Comparison of ENCODE assay signal across 8 cellular contexts in genomic region chr4:39365931-39366771, GRCh38. TPM values are rescaled to one million over a fixed set of nuclear protein-coding genes. Genes with fewer than 3 reads are reported as not detected.
DNase-seq lines count a peak whose midpoint lies in the region; ATAC-seq and TF ChIP-seq lines count a peak whose summit lies in the region.

Gene RFC1, minus strand, starts transcription at chr4:39366362. Its CDS starts 121 bp downstream, at chr4:39366241.

- H3K4me1 ChIP-seq in adipocyte (ENCODE audit: control insufficient read depth, insufficient read depth, low read length), result peaks cover 13% of the 10 kb centered on the region
- H3K4me1 ChIP-seq in heart left ventricle, result peaks cover 0 to 28% (median 15%) of the 10 kb centered on the region in 12 donors
- peaks cover 0 to 24% (median 20%) of the 10 kb centered on the region in 4 donors for H3K4me1 ChIP-seq in transverse colon

- TF ChIP-seq CTCF in heart left ventricle (IDR thresholded peaks at IDR 0.05) (no peak), transverse colon (IDR thresholded peaks at IDR 0.05) (no peak)

- DNase-seq in GM03348 (ENCODE audit: low spot score) (peak; percentile 92), NCI-H128 (lab: John Stamatoyannopoulos, UW; ENCODE audit: unreplicated experiment) (peak; percentile 41), T follicular helper cell (ENCODE audit: low read depth) (peak; percentile 92), adipocyte (ENCODE audit: low read depth) (peak; percentile 97), heart left ventricle (peak; percentile 90 to 95 (median 93)), pons (ENCODE audit: low spot score) (peak; percentile 83), transverse colon (peak; percentile 97)

- ATAC-seq in HG02588 (IDR thresholded peaks at IDR 0.05; ENCODE audit: unreplicated experiment) (peak; percentile 89), heart left ventricle (peak; percentile 65 to 97 (median 96))

- WGBS in heart left ventricle, 4 donors, result 4 to 6% (median 5%) methylated on average over 41 to 55 of the region's 55 CpGs
- 8 to 18% methylated on average over 13 to 38 of the region's 55 CpGs for WGBS in transverse colon (ENCODE audit: low coverage in 1 of 2), 2 donors

- intact Hi-C loops in heart left ventricle (cut with DNase I), result loop anchor here in 3 of 10 donors (5.0 to 10.0 kb wide), 3 partner anchors 89 to 269 kb away; partner anchors contain the start of genes LIAS (in 1 of the 3), RPL9 (in 1 of the 3), SMIM14 (in 1 of the 3) and WDR19 (in 1 of the 3)
- intact Hi-C loops in transverse colon (cut with DNase I; ENCODE audit: low total_unique reads), result no loop called here

- H3K27me3 ChIP-seq in adipocyte (replicated peaks; ENCODE audit: control insufficient read depth, insufficient read depth, low read length) (no peaks in the 10 kb centered on the region), heart left ventricle (no peaks in the 10 kb centered on the region), transverse colon (no peaks in the 10 kb centered on the region)

- no peaks in the 10 kb centered on the region for H3K9me3 ChIP-seq in adipocyte (ENCODE audit: control insufficient read depth, low read length)
- H3K9me3 ChIP-seq in heart left ventricle, result no peaks in the 10 kb centered on the region
- no peaks in the 10 kb centered on the region for H3K9me3 ChIP-seq in transverse colon

- H3K36me3 ChIP-seq in adipocyte (ENCODE audit: control insufficient read depth, insufficient read depth, low read length, severe bottlenecking) (no peaks in the 10 kb centered on the region), heart left ventricle (no peaks in the 10 kb centered on the region), transverse colon (no peaks in the 10 kb centered on the region)

- TF ChIP-seq POLR2A in heart left ventricle (IDR thresholded peaks at IDR 0.05), result no peak
- TF ChIP-seq POLR2A in transverse colon (IDR thresholded peaks at IDR 0.05), result peak; percentile 63

- H3K9ac ChIP-seq in adipocyte (ENCODE audit: low read length), result peak within 1 kb of the TSS; percentile 92

- H3K27ac ChIP-seq in heart left ventricle (peak within 1 kb of the TSS in 11 of 12 donors; percentile 32 to 89 (median 68)), transverse colon (peak within 1 kb of the TSS; percentile 88 to 94 (median 92))

- in situ Hi-C loops in transverse colon (cut with MboI; ENCODE audit: low pct_ligation_motif_present in 1 of 4, low pct_unique_long_range_greater_than_20kb in 1 of 4, low sequenced_read_pairs in 3 of 4), result no loop called here

- H3K4me3 ChIP-seq in adipocyte (ENCODE audit: low read length) (peak within 1 kb of the TSS; percentile 99), heart left ventricle (peak within 1 kb of the TSS; percentile 68 to 98 (median 86)), transverse colon (peak within 1 kb of the TSS; percentile 63 to 99 (median 92))

- no peak for TF ChIP-seq EP300 in transverse colon (IDR thresholded peaks at IDR 0.05; ENCODE audit: low read depth)

RNA-seq across cellular contexts. Expression of gene RFC1, which starts in this region (rescaled TPM):
- total RNA-seq in heart left ventricle (10 to 100 TPM; 21.0 to 31.2 (median 24.3) TPM), transverse colon (10 to 100 TPM; 17.2 to 30.6 (median 18.6) TPM)
- polyA plus RNA-seq in heart left ventricle, result 10 to 100 TPM in 1 of 2 donors, 1 to 10 TPM in 1; 5.3 to 19.9 TPM

Comparison
In these comparisons a context has a peak if more than half of its experiments do, and no peak if none do; other contexts are left out.
1. Peak in every context shown above with its lines: DNase-seq, ATAC-seq, H3K4me3 ChIP-seq and H3K27ac ChIP-seq.
2. DNase-seq: peak in every context shown above with its lines; median percentile 97 in adipocyte; 97 in transverse colon; 93 in heart left ventricle; 92 in GM03348; 92 in T follicular helper cell; 83 in pons; 41 in NCI-H128.